19 cellular contexts compared by ENCODE assay signal in the genomic region with DNA sequence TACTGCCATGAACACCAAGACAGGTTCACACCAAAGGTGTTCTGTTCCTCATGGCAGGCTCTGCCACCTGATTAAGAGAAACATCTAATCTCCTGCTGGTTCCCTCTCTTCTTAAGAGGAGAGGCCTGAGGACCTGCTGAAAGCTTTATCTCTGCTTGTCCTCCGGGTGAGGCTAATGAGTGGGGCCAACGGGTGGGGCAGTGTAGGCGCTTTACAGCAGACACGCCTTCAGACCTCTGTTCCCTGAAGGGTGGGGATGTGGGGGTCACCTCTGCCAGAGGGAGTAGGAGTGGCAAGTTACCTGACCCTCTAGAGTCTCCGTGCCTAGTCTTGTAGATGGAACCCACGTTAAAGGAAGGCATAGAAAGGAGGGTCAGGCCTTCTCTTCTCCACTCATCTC. TPM values are rescaled to one million over a fixed set of nuclear protein-coding genes. Genes with fewer than 3 reads are reported as not detected.
A peak's percentile ranks its signal among the peaks of the same experiment; 100 is the strongest.
DNase-seq lines count a peak whose midpoint lies in the region; ATAC-seq, FAIRE-seq and TF ChIP-seq lines count a peak whose summit lies in the region.
"Had no signal": no experiment of that assay in that cellular context is flagged by ENCODE, and none has a peak within 500 bp of the region (broad histone marks: within the 10 kb centered on the region; RNA-seq: fewer than 3 reads in every experiment).

No MANE protein-coding gene starts in this region.

- H3K36me3 ChIP-seq in K562 (ENCODE audit: control insufficient read depth, insufficient read depth, low read length): peaks cover 68% of the 10 kb centered on the region

- no peak overlapping the region for H2AFZ ChIP-seq in K562 (ENCODE audit: low read depth, low read length)
- H2AFZ ChIP-seq: GM23248 had no signal

- H3K9me1 ChIP-seq in K562 (ENCODE audit: control insufficient read depth, insufficient read depth, low read length): no peaks in the 10 kb centered on the region

- H3K27me3 Mint-ChIP-seq in type B pancreatic cell (no peaks in the 10 kb centered on the region), CD14-positive monocyte (ENCODE audit: low read depth in 3 of 3) (peaks cover 11 to 14% (median 13%) of the 10 kb centered on the region in 3 donors)

- WGBS in K562 (ENCODE audit: insufficient coverage, low coverage, missing lambda C conversion rate): 7% methylated on average over 6 of the region's 6 CpGs

- TF ChIP-seq EP300 in K562 (IDR thresholded peaks at IDR 0.05; ENCODE audit: low read length): 0 out of 2 replicates have a peak, but pooled peaks have one; percentile 6

- H3K4me1 Mint-ChIP-seq in type B pancreatic cell (ENCODE audit: unreplicated experiment): peaks cover 32% of the 10 kb centered on the region
- H3K4me1 Mint-ChIP-seq in CD14-positive monocyte: peaks cover 22% of the 10 kb centered on the region

- H3K4me3 ChIP-seq in K562: no peak overlapping the region
- H3K4me3 ChIP-seq: GM23248 had no signal

- peak overlapping the region; percentile 40; the same call in 2 of the 3 replicates for H3K27ac ChIP-seq in K562 (ENCODE audit: extremely low read depth, low read depth, low read length)
- H3K27ac ChIP-seq: GM23248, KMS-11 had no signal

- CTCF ChIA-PET in K562 (lab: Yijun Ruan, JAX; ENCODE audit: low intra/inter-chr PET ratio): no interaction called here

- DNase-seq in HUDEP-2 (lab: John Stamatoyannopoulos, UW; ENCODE audit: unreplicated experiment in 76 of 76) (peak in 49 of 76 experiments; percentile 10 to 68 (median 36)), K562 (ENCODE audit: extremely low read depth in 1 of 4, low spot score in 3 of 4) (peak; percentile 38 to 81 (median 56)), mesenteric fat pad (ENCODE audit: low spot score) (peak; percentile 51), type B pancreatic cell (ENCODE audit: extremely low spot score, unreplicated experiment) (peak; percentile 34), activated gamma-delta T cell (lab: John Stamatoyannopoulos, UW) (no peak), CD14-positive monocyte (ENCODE audit: low spot score) (no peak)
- DNase-seq: ACHN, C1 segment of cervical spinal cord, DND-41, GM23248, HCEC 1CT, MV-4-11, NCI-H1694 treated with DMSO at 0.1 percent for 48 hours, NCI-H2107, NCI-H510A, NCI-H748 treated with DMSO at 0.1 percent for 48 hours, Right ventricle myocardium superior had no signal

- intact Hi-C loops in K562 (cut with micrococcal nuclease): no loop called here
- intact Hi-C loops in CD14-positive monocyte (cut with micrococcal nuclease): no loop called here

- peaks cover 73 to 90% of the 10 kb centered on the region in 2 experiments for H3K4me1 ChIP-seq in K562 (replicated peaks in 1 of 2; ENCODE audit: control insufficient read depth in 2 of 2, insufficient read depth in 2 of 2, low read length in 2 of 2)

- H3K27ac Mint-ChIP-seq in type B pancreatic cell: no peak overlapping the region
- H3K27ac Mint-ChIP-seq in CD14-positive monocyte: no peak overlapping the region

- peaks cover 13% of the 10 kb centered on the region for H3K36me3 Mint-ChIP-seq in type B pancreatic cell
- H3K36me3 Mint-ChIP-seq in CD14-positive monocyte: peaks cover 3% of the 10 kb centered on the region in 2 donors

- H3K79me2 ChIP-seq in K562 (ENCODE audit: control insufficient read depth, insufficient read depth, low read length): peaks cover 85% of the 10 kb centered on the region

- H3K9me3 ChIP-seq in K562 (replicated peaks; ENCODE audit: control insufficient read depth, insufficient read depth, low read depth, low read length): no peaks in the 10 kb centered on the region

- in situ Hi-C loops in K562 (cut with MboI): no loop called here

- H3K9me3 Mint-ChIP-seq in type B pancreatic cell: peaks cover 4% of the 10 kb centered on the region
- H3K9me3 Mint-ChIP-seq in CD14-positive monocyte: peaks cover 0 to 4% (median 0%) of the 10 kb centered on the region in 7 donors

- POLR2A ChIA-PET in K562 (lab: Yijun Ruan, JAX): interaction anchor here (0.5 kb wide), 1 partner anchor 677 kb away, joined by 3 read pairs; no protein-coding TSS in a partner anchor

- no peaks in the 10 kb centered on the region for H3K27me3 ChIP-seq in K562 (ENCODE audit: control insufficient read depth in 2 of 2, insufficient read depth in 2 of 2, low read length in 2 of 2)

- peak overlapping the region; percentile 43 for H3K4me2 ChIP-seq in K562 (ENCODE audit: insufficient read depth, low read length)
- H3K4me2 ChIP-seq: KMS-11 had no signal

- no peak for TF ChIP-seq POLR2A in K562 (conservative IDR thresholded peaks at IDR 0.05)

- H4K20me1 ChIP-seq in K562 (replicated peaks; ENCODE audit: control insufficient read depth, insufficient read depth, low read length): no peaks in the 10 kb centered on the region; the same call in 1 of the 2 replicates

- ATAC-seq in K562 (peak; percentile 31), HG03439 (IDR thresholded peaks at IDR 0.05; ENCODE audit: unreplicated experiment) (no peak)

- no peak for FAIRE-seq in K562 (lab: Jason Lieb, UNC)

- peak overlapping the region; percentile 65 for H3K4me3 Mint-ChIP-seq in type B pancreatic cell
- H3K4me3 Mint-ChIP-seq in CD14-positive monocyte: no peak overlapping the region

- no peak for TF ChIP-seq RAD21 in K562 (CRISPR knock-in tag; conservative IDR thresholded peaks at IDR 0.05 in 1 of 2, IDR thresholded peaks at IDR 0.05 in 1 of 2)

- no peak overlapping the region; a peak in 2 of 4 replicates for H3K9ac ChIP-seq in K562 (ENCODE audit: insufficient read depth in 1 of 2, low read depth in 2 of 2, low read length in 2 of 2)
- H3K9ac ChIP-seq: GM23248, KMS-11 had no signal

- BruUV-seq in K562 (replicated peaks; lab: Mats Ljungman, UMichigan): no TSS peak

- TF ChIP-seq CTCF in K562 (IDR thresholded peaks at IDR 0.05 in 2 of 3, conservative IDR thresholded peaks at IDR 0.05 in 1 of 3; ENCODE audit: insufficient read depth in 2 of 3, low read depth in 1 of 3, low read length in 3 of 3): peak in 1 of 3 experiments; percentile 21; a peak in 1 of 6 replicates
- TF ChIP-seq CTCF in type B pancreatic cell (conservative IDR thresholded peaks at IDR 0.05): no peak
- TF ChIP-seq CTCF in CD14-positive monocyte (IDR thresholded peaks at IDR 0.05): no peak

RNA-seq across cellular contexts. Expression of gene MRM1, which starts 4.2 kb away (rescaled TPM):
- total RNA-seq in K562 (2011; cell fraction: chromatin; rRNA removed; ENCODE audit: low replicate concordance): 7.6 and 26.8 TPM in 2 replicates
- total RNA-seq in K562 (2011; cell fraction: nucleolus; rRNA removed): 26.1 and 30.4 TPM in 2 replicates
- total RNA-seq in K562 (2011; cell fraction: nucleoplasm; rRNA removed): 18.8 and 22.1 TPM in 2 replicates
- total RNA-seq in K562 (2014; rRNA removed) (26.1 and 30.5 TPM in 2 replicates), K562 (2014; rRNA removed; fragmentation: Illumina TruSeq; extraction: Trizol) (9.8 and 12.8 TPM in 2 replicates), K562 (2015; rRNA removed; fragmentation: Illumina TruSeq; extraction: Trizol) (21.5 and 22.7 TPM in 2 replicates), K562 (2021) (28.1 and 28.4 TPM in 2 replicates), mesenteric fat pad (4.1 TPM), type B pancreatic cell (ENCODE audit: low replicate concordance) (9.7 and 11.8 TPM in 2 replicates)
- polyA plus RNA-seq in K562 (2011; rRNA removed) (10.7 and 14.1 TPM in 2 replicates), K562 (2014; fragmentation: Illumina TruSeq; extraction: Trizol) (22.2 and 27.0 TPM in 2 replicates), K562 (2014; fragmentation: Nextera tagmentation; extraction: Ambion mirVana) (1 to 10 TPM in 1 of 2 experiments, under 1 TPM in 1; 0.61 to 1.4 TPM), K562 (2014; rRNA removed) (27.1 and 27.2 TPM in 2 replicates), CD14-positive monocyte (1 to 10 TPM in 1 of 2 donors, under 1 TPM in 1; 0.82 to 1.5 TPM)
- 11.7 and 37.1 TPM in 2 replicates for polyA plus RNA-seq in K562 (2011; cell fraction: cytosol; rRNA removed)
- 10.4 and 25.5 TPM in 2 replicates for polyA plus RNA-seq in K562 (2011; cell fraction: nucleus; rRNA removed)
- 9.7 and 20.2 TPM in 2 replicates for polyA plus RNA-seq in K562 (2012)
- polyA minus RNA-seq in K562 (2011; rRNA and poly(A)+ RNA removed): 3.2 and 6.3 TPM in 2 replicates
- 13.0 and 14.2 TPM in 2 replicates for polyA minus RNA-seq in K562 (2011; cell fraction: cytosol; rRNA and poly(A)+ RNA removed)
- polyA minus RNA-seq in K562 (2011; cell fraction: nucleus; rRNA and poly(A)+ RNA removed): 10.3 and 12.9 TPM in 2 replicates

RNA-seq across cellular contexts. Expression of gene DHRS11, which starts 5.5 kb away (rescaled TPM):
- total RNA-seq in K562 (2011; cell fraction: chromatin; rRNA removed; ENCODE audit: low replicate concordance): 92.9 and 198 TPM in 2 replicates
- total RNA-seq in K562 (2011; cell fraction: nucleolus; rRNA removed): 118 and 119 TPM in 2 replicates
- 123 and 139 TPM in 2 replicates for total RNA-seq in K562 (2011; cell fraction: nucleoplasm; rRNA removed)
- 59.8 and 75.7 TPM in 2 replicates for total RNA-seq in K562 (2014; rRNA removed)
- 38.3 and 49.7 TPM in 2 replicates for total RNA-seq in K562 (2014; rRNA removed; fragmentation: Illumina TruSeq; extraction: Trizol)
- 43.9 and 45.1 TPM in 2 replicates for total RNA-seq in K562 (2015; rRNA removed; fragmentation: Illumina TruSeq; extraction: Trizol)
- 66.2 and 68.2 TPM in 2 replicates for total RNA-seq in K562 (2021)
- 62.7 and 85.1 TPM in 2 replicates for polyA plus RNA-seq in K562 (2011; rRNA removed)
- 78.5 and 144 TPM in 2 replicates for polyA plus RNA-seq in K562 (2011; cell fraction: cytosol; rRNA removed)
- 97.1 and 183 TPM in 2 replicates for polyA plus RNA-seq in K562 (2011; cell fraction: nucleus; rRNA removed)
- 64.9 and 69.7 TPM in 2 replicates for polyA plus RNA-seq in K562 (2012)
- polyA plus RNA-seq in K562 (2014; fragmentation: Illumina TruSeq; extraction: Trizol): 99.3 and 123 TPM in 2 replicates
- 10 to 100 TPM; 15.2 to 23.0 TPM for polyA plus RNA-seq in K562 (2014; fragmentation: Nextera tagmentation; extraction: Ambion mirVana)
- polyA plus RNA-seq in K562 (2014; rRNA removed): 87.3 and 100 TPM in 2 replicates
- polyA minus RNA-seq in K562 (2011; rRNA and poly(A)+ RNA removed): 30.9 and 70.0 TPM in 2 replicates
- polyA minus RNA-seq in K562 (2011; cell fraction: cytosol; rRNA and poly(A)+ RNA removed): 31.7 and 48.1 TPM in 2 replicates
- 20.8 and 30.8 TPM in 2 replicates for polyA minus RNA-seq in K562 (2011; cell fraction: nucleus; rRNA and poly(A)+ RNA removed)
- total RNA-seq in mesenteric fat pad: 16.3 TPM
- total RNA-seq in type B pancreatic cell (ENCODE audit: low replicate concordance): 30.0 and 60.0 TPM in 2 replicates
- 1 to 10 TPM; 1.2 to 2.7 TPM for polyA plus RNA-seq in CD14-positive monocyte

RNA-seq across cellular contexts. Expression of gene GGNBP2, which starts 52.5 kb away (rescaled TPM):
- total RNA-seq in K562 (2011; cell fraction: chromatin; rRNA removed; ENCODE audit: low replicate concordance): 160 and 249 TPM in 2 replicates
- 57.2 and 67.9 TPM in 2 replicates for total RNA-seq in K562 (2011; cell fraction: nucleolus; rRNA removed)
- 114 and 172 TPM in 2 replicates for total RNA-seq in K562 (2011; cell fraction: nucleoplasm; rRNA removed)
- total RNA-seq in K562 (2014; rRNA removed) (46.9 and 51.4 TPM in 2 replicates), K562 (2014; rRNA removed; fragmentation: Illumina TruSeq; extraction: Trizol) (64.1 and 66.0 TPM in 2 replicates), K562 (2015; rRNA removed; fragmentation: Illumina TruSeq; extraction: Trizol) (61.5 and 71.3 TPM in 2 replicates), K562 (2021) (53.2 and 60.5 TPM in 2 replicates), mesenteric fat pad (75.4 TPM), type B pancreatic cell (ENCODE audit: low replicate concordance) (63.7 and 72.0 TPM in 2 replicates)
- polyA plus RNA-seq in K562 (2011; rRNA removed) (87.7 and 96.6 TPM in 2 replicates), K562 (2014; fragmentation: Illumina TruSeq; extraction: Trizol) (78.8 and 89.8 TPM in 2 replicates), K562 (2014; fragmentation: Nextera tagmentation; extraction: Ambion mirVana) (10 to 100 TPM; 35.7 to 41.0 TPM), K562 (2014; rRNA removed) (71.6 and 76.5 TPM in 2 replicates), CD14-positive monocyte (10 to 100 TPM; 22.3 to 31.5 TPM)
- polyA plus RNA-seq in K562 (2011; cell fraction: cytosol; rRNA removed): 46.2 and 46.7 TPM in 2 replicates
- 119 and 123 TPM in 2 replicates for polyA plus RNA-seq in K562 (2011; cell fraction: nucleus; rRNA removed)
- polyA plus RNA-seq in K562 (2012): 55.0 and 62.9 TPM in 2 replicates
- polyA minus RNA-seq in K562 (2011; rRNA and poly(A)+ RNA removed): 76.8 and 116 TPM in 2 replicates
- 22.1 and 22.6 TPM in 2 replicates for polyA minus RNA-seq in K562 (2011; cell fraction: cytosol; rRNA and poly(A)+ RNA removed)
- polyA minus RNA-seq in K562 (2011; cell fraction: nucleus; rRNA and poly(A)+ RNA removed): 31.4 and 44.9 TPM in 2 replicates

Comparison
In these comparisons a context has a peak if more than half of its experiments do, and no peak if none do; other contexts are left out.
1. DNase-seq: peak in HUDEP-2 (49 of 76), K562 (4 of 4), mesenteric fat pad (single experiment) and type B pancreatic cell (single experiment); none in activated gamma-delta T cell (single experiment) and CD14-positive monocyte (single experiment).